Comparison of ENCODE assay signal across 1 cellular context in genomic region chr14:105411985-105412767, GRCh38.
TF ChIP-seq lines count a peak whose summit lies in the region.

No MANE protein-coding gene starts in this region.

TF ChIP-seq in K562, 482 proteins besides CTCF, POLR2A, EP300 and RAD21:
- no peak for TF ChIP-seq CREB3L1 (IDR thresholded peaks at IDR 0.05; ENCODE audit: borderline replicate concordance, low read depth)
- no peak for TF ChIP-seq HNRNPLL (IDR thresholded peaks at IDR 0.05; ENCODE audit: low read depth, low read length, poor library complexity, severe bottlenecking)
- TF ChIP-seq POLR2G (IDR thresholded peaks at IDR 0.05; ENCODE audit: low read depth, low read length), result peak; percentile 57
